11 cellular contexts compared by ENCODE assay signal in the genomic region with DNA sequence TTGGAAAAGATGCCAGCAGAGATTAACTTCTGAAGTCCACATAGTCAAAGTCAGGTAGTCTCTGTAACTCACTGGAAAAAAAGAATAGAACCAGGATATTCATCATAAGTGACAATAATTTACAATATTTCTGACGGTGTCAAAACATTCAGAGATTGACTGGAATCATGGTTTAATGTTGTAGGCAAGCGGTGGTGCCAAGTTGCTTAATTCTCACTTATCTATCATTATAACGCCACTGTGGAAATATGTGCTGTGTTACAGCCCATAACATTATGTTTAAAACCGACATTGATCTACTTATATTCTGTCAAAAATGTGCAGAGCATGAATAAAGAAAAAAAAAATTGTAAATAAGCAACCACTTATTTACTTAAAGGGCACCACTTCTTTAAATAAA.
"Had no signal": no experiment of that assay in that cellular context is flagged by ENCODE, and none has a peak within 500 bp of the region (broad histone marks: within the 10 kb centered on the region; RNA-seq: fewer than 3 reads in every experiment).

No MANE protein-coding gene starts in this region.

- H3K9me3 ChIP-seq: adrenal gland, ascending aorta, body of pancreas, breast epithelium had no signal

- H3K27me3 ChIP-seq: adrenal gland, ascending aorta, body of pancreas, brain microvascular endothelial cell, breast epithelium, cardiac muscle cell had no signal

- ATAC-seq: activated naive CD4-positive, alpha-beta T cell treated with anti-CD3 and anti-CD28 coated beads, Interleukin-2, amount 50 U/mL, for 72 hours; activated naive CD8-positive, alpha-beta T cell treated with anti-CD3 and anti-CD28 coated beads, Interleukin-2, amount 50 U/mL, for 24 hours; activated T-cell treated with anti-CD3 and anti-CD28 coated beads, Interleukin-2, amount 50 U/mL, for 4 hours; activated T-cell treated with anti-CD3 and anti-CD28 coated beads, Interleukin-2, amount 50 U/mL, for 72 hours; activated T-helper 17 cell treated with anti-CD3 and anti-CD28 coated beads, Interleukin-2, amount 50 U/mL, for 72 hours; body of pancreas had no signal

- H3K27ac ChIP-seq: adrenal gland, ascending aorta, body of pancreas, brain microvascular endothelial cell, breast epithelium, cardiac muscle cell had no signal

- H3K36me3 ChIP-seq: adrenal gland, ascending aorta, brain microvascular endothelial cell, breast epithelium, cardiac muscle cell had no signal

- H3K4me3 ChIP-seq: adrenal gland, ascending aorta, body of pancreas, breast epithelium, cardiac muscle cell had no signal
